1 cellular context compared by ENCODE assay signal in the genomic region with DNA sequence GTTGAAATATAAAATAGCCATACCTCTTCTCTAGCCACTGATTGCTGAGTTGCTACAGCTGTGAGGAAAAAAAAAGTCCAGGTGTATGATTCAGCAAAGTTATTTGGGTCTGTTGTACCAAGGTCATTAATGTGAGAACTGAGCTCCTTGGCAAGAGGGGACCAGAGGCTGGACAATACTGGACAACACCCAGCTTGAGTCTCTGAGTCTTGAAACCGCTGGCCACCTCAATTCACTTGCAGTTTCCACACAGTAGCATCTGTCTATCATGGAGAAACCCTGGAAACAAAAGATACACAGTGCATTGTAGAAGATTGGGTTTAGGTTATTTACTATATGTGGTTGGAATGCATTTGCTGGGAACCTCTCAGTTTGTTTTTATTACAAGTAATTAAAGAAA.
TF ChIP-seq lines count a peak whose summit lies in the region.

No MANE protein-coding gene starts in this region.

TF ChIP-seq in SK-N-SH treated with all-trans-retinoic acid at 6 μM for 48 hours, 23 proteins besides CTCF, POLR2A, EP300 and RAD21 (continued from another document):
- TF ChIP-seq, protein P1, sequence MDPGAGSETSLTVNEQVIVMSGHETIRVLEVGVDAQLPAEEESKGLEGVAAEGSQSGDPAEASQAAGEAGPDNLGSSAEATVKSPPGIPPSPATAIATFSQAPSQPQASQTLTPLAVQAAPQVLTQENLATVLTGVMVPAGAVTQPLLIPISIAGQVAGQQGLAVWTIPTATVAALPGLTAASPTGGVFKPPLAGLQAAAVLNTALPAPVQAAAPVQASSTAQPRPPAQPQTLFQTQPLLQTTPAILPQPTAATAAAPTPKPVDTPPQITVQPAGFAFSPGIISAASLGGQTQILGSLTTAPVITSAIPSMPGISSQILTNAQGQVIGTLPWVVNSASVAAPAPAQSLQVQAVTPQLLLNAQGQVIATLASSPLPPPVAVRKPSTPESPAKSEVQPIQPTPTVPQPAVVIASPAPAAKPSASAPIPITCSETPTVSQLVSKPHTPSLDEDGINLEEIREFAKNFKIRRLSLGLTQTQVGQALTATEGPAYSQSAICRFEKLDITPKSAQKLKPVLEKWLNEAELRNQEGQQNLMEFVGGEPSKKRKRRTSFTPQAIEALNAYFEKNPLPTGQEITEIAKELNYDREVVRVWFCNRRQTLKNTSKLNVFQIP (CRISPR knock-in tag; IDR thresholded peaks at IDR 0.05; ENCODE audit: borderline replicate concordance, low read depth) = no peak
- no peak for TF ChIP-seq GLIS3 (CRISPR knock-in tag; IDR thresholded peaks at IDR 0.05)
- TF ChIP-seq ZNF8 (CRISPR knock-in tag; IDR thresholded peaks at IDR 0.05) = no peak
- no peak for TF ChIP-seq PPARA (CRISPR knock-in tag; IDR thresholded peaks at IDR 0.05; ENCODE audit: borderline replicate concordance)
- TF ChIP-seq ZFP3 (CRISPR knock-in tag; IDR thresholded peaks at IDR 0.05) = no peak
